12 cellular contexts compared by ENCODE assay signal in the genomic region with DNA sequence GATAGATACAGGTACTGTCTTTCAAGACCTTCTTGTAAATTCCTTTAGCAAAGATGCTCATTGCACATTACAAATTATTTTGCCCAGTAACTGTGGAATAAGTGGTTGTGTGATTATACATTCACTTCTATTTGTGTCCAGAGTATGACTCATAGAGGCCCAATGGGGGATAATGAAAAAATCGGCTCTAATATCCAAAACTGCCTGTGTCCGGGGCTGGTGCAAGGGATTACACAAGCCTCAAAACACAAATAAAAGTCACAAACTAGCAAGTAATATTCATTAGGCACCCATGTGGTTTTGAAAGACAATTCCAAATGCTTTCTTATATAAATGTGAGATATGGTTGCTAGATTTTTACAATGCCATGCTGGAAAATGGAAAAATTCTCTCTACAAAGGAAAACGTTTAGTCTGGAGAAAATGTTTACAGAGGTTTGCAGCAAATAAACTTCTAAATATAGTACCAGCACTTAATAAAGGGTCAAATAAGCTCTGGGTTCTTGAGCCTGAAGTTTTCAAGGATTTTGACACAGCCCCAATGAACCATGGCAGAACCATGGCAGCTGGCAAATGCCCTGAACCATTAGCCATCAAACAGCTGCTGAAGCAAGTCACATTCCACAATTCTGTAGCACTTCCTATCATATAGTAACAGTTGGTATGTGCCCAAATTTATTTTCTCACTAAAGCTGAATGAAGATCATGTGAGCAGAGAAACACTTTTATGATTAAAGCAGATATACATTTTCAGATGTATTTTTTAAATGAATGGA. TPM values are rescaled to one million over a fixed set of nuclear protein-coding genes. Genes with fewer than 3 reads are reported as not detected.
A peak's percentile ranks its signal among the peaks of the same experiment; 100 is the strongest.
DNase-seq lines count a peak whose midpoint lies in the region; ATAC-seq, FAIRE-seq and TF ChIP-seq lines count a peak whose summit lies in the region.
"Had no signal": no experiment of that assay in that cellular context is flagged by ENCODE, and none has a peak within 500 bp of the region (broad histone marks: within the 10 kb centered on the region; RNA-seq: fewer than 3 reads in every experiment).

No MANE protein-coding gene starts in this region.

- ATAC-seq in HepG2 (no peak), left lung (peak; percentile 58)

- H3K9ac ChIP-seq in liver (ENCODE audit: low read depth in 1 of 2, low read length in 2 of 2) (peak overlapping the region in 1 of 2 donors; percentile 37), HepG2 (ENCODE audit: insufficient read depth, low read depth, low read length) (no peak overlapping the region)

- WGBS in liver = 27% methylated on average over 3 of the region's 3 CpGs
- WGBS in HepG2 (ENCODE audit: low lambda C conversion rate) = 86% methylated on average over 3 of the region's 3 CpGs

- in situ Hi-C loops in HepG2 (cut with HindIII; ENCODE audit: extremely low pct_ligation_motif_present, low pct_unique_long_range_greater_than_20kb) = no loop called here

- H3K27me3 Mint-ChIP-seq in Caco-2 (ENCODE audit: insufficient read depth, unreplicated experiment) = no peaks in the 10 kb centered on the region
- H3K27me3 Mint-ChIP-seq: activated T-cell treated with anti-CD3 and anti-CD28 coated beads, Interleukin-2, amount 50 U/mL, for 24 hours had no signal

- H3K9me3 ChIP-seq in liver (ENCODE audit: control insufficient read depth in 4 of 4, low read length in 3 of 4) (no peaks in the 10 kb centered on the region), HepG2 (ENCODE audit: low read length) (no peaks in the 10 kb centered on the region), left lung (no peaks in the 10 kb centered on the region), Caco-2 (no peaks in the 10 kb centered on the region)

- TF ChIP-seq EP300 in HepG2 (IDR thresholded peaks at IDR 0.05; ENCODE audit: low read depth in 2 of 2, low read length in 2 of 2) = no peak
- no peak for TF ChIP-seq EP300 in HepG2 (CRISPR knock-in tag; IDR thresholded peaks at IDR 0.05; ENCODE audit: borderline replicate concordance)

- peaks cover 9 to 52% (median 34%) of the 10 kb centered on the region in 4 donors for H3K4me1 ChIP-seq in liver (ENCODE audit: control insufficient read depth in 4 of 4, insufficient read depth in 4 of 4, low read length in 3 of 4)
- H3K4me1 ChIP-seq in HepG2 (ENCODE audit: insufficient read depth, low read length) = peaks cover 54% of the 10 kb centered on the region
- H3K4me1 ChIP-seq in left lung = peaks cover 5 to 10% of the 10 kb centered on the region in 2 donors
- peaks cover 40% of the 10 kb centered on the region for H3K4me1 ChIP-seq in Caco-2

- FAIRE-seq in HepG2 (lab: Jason Lieb, UNC) = no peak
- no peak for FAIRE-seq in bronchial epithelial cell (lab: Jason Lieb, UNC)

- H4K20me1 ChIP-seq in HepG2 (ENCODE audit: insufficient read depth, low read length) = no peaks in the 10 kb centered on the region

- peak; percentile 17 to 24 for TF ChIP-seq RAD21 in liver (IDR thresholded peaks at IDR 0.05)
- TF ChIP-seq RAD21 in HepG2 (CRISPR knock-in tag; IDR thresholded peaks at IDR 0.05) = no peak

- H2AFZ ChIP-seq in HepG2 (ENCODE audit: low read length) = no peak overlapping the region

- H3K4me1 Mint-ChIP-seq in Caco-2 (ENCODE audit: low read depth, unreplicated experiment) = peaks cover 4% of the 10 kb centered on the region

- H3K36me3 Mint-ChIP-seq in Caco-2 (ENCODE audit: insufficient read depth, unreplicated experiment) = peaks cover 3% of the 10 kb centered on the region

- H3K36me3 ChIP-seq in liver (ENCODE audit: control insufficient read depth in 4 of 4, insufficient read depth in 3 of 4, low read depth in 1 of 4, low read length in 3 of 4) (no peaks in the 10 kb centered on the region), HepG2 (replicated peaks in 1 of 2; ENCODE audit: control insufficient read depth in 1 of 2, insufficient read depth in 2 of 2, low read length in 2 of 2) (no peaks in the 10 kb centered on the region; a peak in 1 of 5 replicates), bronchial epithelial cell (ENCODE audit: control insufficient read depth, insufficient read depth, low read length) (peaks cover 1% of the 10 kb centered on the region), left lung (no peaks in the 10 kb centered on the region), Caco-2 (ENCODE audit: control insufficient read depth, insufficient read depth, low read length) (no peaks in the 10 kb centered on the region)

- intact Hi-C loops in HepG2 (cut with micrococcal nuclease; ENCODE audit: unreplicated experiment) = no loop called here
- intact Hi-C loops in left lung (cut with DNase I) = no loop called here
- intact Hi-C loops in Caco-2 (cut with micrococcal nuclease; ENCODE audit: unreplicated experiment) = no loop called here

- peaks cover 13% of the 10 kb centered on the region for H3K79me2 ChIP-seq in HepG2 (ENCODE audit: insufficient read depth, low read length)

- H3K9me3 Mint-ChIP-seq in Caco-2 (ENCODE audit: unreplicated experiment) = no peaks in the 10 kb centered on the region
- H3K9me3 Mint-ChIP-seq: activated T-cell treated with anti-CD3 and anti-CD28 coated beads, Interleukin-2, amount 50 U/mL, for 24 hours had no signal

- no peaks in the 10 kb centered on the region for H3K27me3 ChIP-seq in liver (ENCODE audit: control insufficient read depth in 4 of 4, insufficient read depth in 4 of 4, low read length in 3 of 4)
- no peaks in the 10 kb centered on the region for H3K27me3 ChIP-seq in HepG2 (ENCODE audit: control insufficient read depth in 1 of 2, insufficient read depth in 2 of 2, low read length in 2 of 2)
- no peaks in the 10 kb centered on the region for H3K27me3 ChIP-seq in bronchial epithelial cell (ENCODE audit: control insufficient read depth, insufficient read depth, low read length)
- no peaks in the 10 kb centered on the region for H3K27me3 ChIP-seq in left lung
- H3K27me3 ChIP-seq in Caco-2 (replicated peaks; ENCODE audit: control insufficient read depth, insufficient read depth, low read length) = no peaks in the 10 kb centered on the region

- no peak overlapping the region for H3K27ac Mint-ChIP-seq in Caco-2 (ENCODE audit: unreplicated experiment)
- H3K27ac Mint-ChIP-seq: activated T-cell treated with anti-CD3 and anti-CD28 coated beads, Interleukin-2, amount 50 U/mL, for 24 hours had no signal

- H3K4me2 ChIP-seq in HepG2 (ENCODE audit: low read depth, low read length) = no peak overlapping the region

- H3K4me3 ChIP-seq in liver (ENCODE audit: low read depth in 1 of 3, low read length in 3 of 3) = no peak overlapping the region
- H3K4me3 ChIP-seq in HepG2 (replicated peaks in 1 of 3; ENCODE audit: insufficient read depth in 1 of 3, low read depth in 2 of 3, low read length in 3 of 3) = no peak overlapping the region
- no peak overlapping the region for H3K4me3 ChIP-seq in bronchial epithelial cell (ENCODE audit: low read depth, low read length)
- no peak overlapping the region for H3K4me3 ChIP-seq in left lung
- H3K4me3 ChIP-seq in Caco-2 (ENCODE audit: low read depth, low read length) = no peak overlapping the region

- TF ChIP-seq POLR2A in HepG2 (IDR thresholded peaks at IDR 0.05; ENCODE audit: insufficient read depth in 1 of 2, low read depth in 2 of 2, low read length in 2 of 2) = no peak

- DNase-seq in HepG2 (ENCODE audit: low spot score) = no peak
- DNase-seq in bronchial epithelial cell (ENCODE audit: low read depth) = peak; percentile 54
- no peak for DNase-seq in left lung
- no peak for DNase-seq in Caco-2
- no peak for DNase-seq in ureter (ENCODE audit: low spot score)
- no peak for DNase-seq in superior temporal gyrus (ENCODE audit: extremely low spot score)
- DNase-seq in SW480 (ENCODE audit: low spot score) = no peak
- DNase-seq: activated T-cell treated with anti-CD3 and anti-CD28 coated beads, Interleukin-2, amount 50 U/mL, for 24 hours; KG1; kidney glomerular epithelial cell; NCI-H526 treated with DMSO at 0.1 percent for 48 hours had no signal

- TF ChIP-seq CTCF in liver (IDR thresholded peaks at IDR 0.05; ENCODE audit: low read depth, low read length, missing input control) = no peak
- TF ChIP-seq CTCF in HepG2 (CRISPR knock-in tag; IDR thresholded peaks at IDR 0.05) = no peak
- no peak for TF ChIP-seq CTCF in bronchial epithelial cell (IDR thresholded peaks at IDR 0.05; ENCODE audit: insufficient read depth, low read length, severe bottlenecking)
- TF ChIP-seq CTCF in left lung (IDR thresholded peaks at IDR 0.05) = no peak
- no peak for TF ChIP-seq CTCF in Caco-2 (IDR thresholded peaks at IDR 0.05; ENCODE audit: insufficient read depth in 1 of 2, low read depth in 1 of 2, low read length in 1 of 2, severe bottlenecking in 1 of 2, unreplicated experiment in 1 of 2)

- H3K4me3 Mint-ChIP-seq in Caco-2 (ENCODE audit: unreplicated experiment) = no peak overlapping the region
- H3K4me3 Mint-ChIP-seq: activated T-cell treated with anti-CD3 and anti-CD28 coated beads, Interleukin-2, amount 50 U/mL, for 24 hours had no signal

- peak overlapping the region; percentile 70 to 83 for H3K27ac ChIP-seq in liver (ENCODE audit: low read depth in 1 of 2, low read length in 2 of 2)
- no peak overlapping the region for H3K27ac ChIP-seq in HepG2 (ENCODE audit: extremely low read length, insufficient read depth, low read length)
- peak overlapping the region in 1 of 2 donors; percentile 27 for H3K27ac ChIP-seq in left lung

- POLR2A ChIA-PET in HepG2 (lab: Yijun Ruan, JAX) = interaction anchor here (2.5 kb wide), 1 partner anchor 41 kb away, joined by 18 read pairs; the partner anchor contains the start of gene IRS1
- POLR2A ChIA-PET in Caco-2 (lab: Charles Lee) = no interaction called here

- BruUV-seq in HepG2 (replicated peaks; lab: Mats Ljungman, UMichigan) (no TSS peak), Caco-2 (replicated peaks; lab: Mats Ljungman, UMichigan) (no TSS peak)

- CTCF ChIA-PET in HepG2 (lab: Yijun Ruan, JAX; ENCODE audit: low intra/inter-chr PET ratio, low total read pairs) = no interaction called here
- CTCF ChIA-PET in Caco-2 (lab: Charles Lee) = no interaction called here

RNA-seq across cellular contexts. Expression of gene IRS1, which starts 40.5 kb away (rescaled TPM):
- total RNA-seq in liver (10 to 100 TPM in 1 of 2 donors, 1 to 10 TPM in 1; 8.3 to 11.6 TPM), HepG2 (2016; rRNA removed; fragmentation: Illumina TruSeq; extraction: Trizol) (7.9 and 8.7 TPM in 2 replicates), bronchial epithelial cell (7.0 and 12.6 TPM in 2 replicates), left lung (10 to 100 TPM; 13.3 to 15.9 TPM), Caco-2 (2022) (27.9 and 32.4 TPM in 2 replicates), ureter (40.0 TPM)
- polyA plus RNA-seq in liver (1 to 10 TPM; 7.4 to 8.9 TPM), HepG2 (2011; rRNA removed) (9.0 and 12.8 TPM in 2 replicates)
- total RNA-seq in HepG2 (2016; cell fraction: cytosol; rRNA removed; fragmentation: Illumina TruSeq; extraction: Trizol; ENCODE audit: low read depth) = 0.51 and 0.53 TPM in 2 replicates
- total RNA-seq in HepG2 (2016; cell fraction: insoluble cytoplasmic fraction; rRNA removed; fragmentation: Illumina TruSeq; extraction: Trizol) = 7.1 and 8.1 TPM in 2 replicates
- 2.7 and 3.0 TPM in 2 replicates for total RNA-seq in HepG2 (2016; cell fraction: membrane; rRNA removed; fragmentation: Illumina TruSeq; extraction: Trizol)
- 10.7 and 14.1 TPM in 2 replicates for total RNA-seq in HepG2 (2016; cell fraction: nucleus; rRNA removed; fragmentation: Illumina TruSeq; extraction: Trizol)
- polyA plus RNA-seq in HepG2 (2011; cell fraction: cytosol; rRNA removed) = 7.1 and 7.9 TPM in 2 replicates
- polyA plus RNA-seq in HepG2 (2011; cell fraction: nucleus; rRNA removed) = 15.3 and 15.6 TPM in 2 replicates
- 14.3 and 15.3 TPM in 2 replicates for polyA plus RNA-seq in HepG2 (2012)
- 0.25 and 0.50 TPM in 2 replicates for polyA plus RNA-seq in HepG2 (2016; cell fraction: cytosol; fragmentation: Illumina TruSeq; extraction: Trizol; ENCODE audit: low read depth)
- polyA plus RNA-seq in HepG2 (2016; cell fraction: insoluble cytoplasmic fraction; fragmentation: Illumina TruSeq; extraction: Trizol; ENCODE audit: low read depth) = 6.8 and 8.7 TPM in 2 replicates
- 1.1 and 1.4 TPM in 2 replicates for polyA plus RNA-seq in HepG2 (2016; cell fraction: membrane; fragmentation: Illumina TruSeq; extraction: Trizol; ENCODE audit: low read depth)
- 11.6 and 13.6 TPM in 2 replicates for polyA plus RNA-seq in HepG2 (2016; cell fraction: nucleus; fragmentation: Illumina TruSeq; extraction: Trizol; ENCODE audit: insufficient read depth, low read depth)
- polyA minus RNA-seq in HepG2 (2011; rRNA and poly(A)+ RNA removed; ENCODE audit: low replicate concordance) = 0.68 and 28.1 TPM in 2 replicates
- 11.2 and 13.5 TPM in 2 replicates for polyA minus RNA-seq in HepG2 (2011; cell fraction: cytosol; rRNA and poly(A)+ RNA removed)
- polyA minus RNA-seq in HepG2 (2011; cell fraction: nucleus; rRNA and poly(A)+ RNA removed) = 26.8 and 36.8 TPM in 2 replicates
